Comparison of ENCODE assay signal across 1 cellular context in the genomic region with DNA sequence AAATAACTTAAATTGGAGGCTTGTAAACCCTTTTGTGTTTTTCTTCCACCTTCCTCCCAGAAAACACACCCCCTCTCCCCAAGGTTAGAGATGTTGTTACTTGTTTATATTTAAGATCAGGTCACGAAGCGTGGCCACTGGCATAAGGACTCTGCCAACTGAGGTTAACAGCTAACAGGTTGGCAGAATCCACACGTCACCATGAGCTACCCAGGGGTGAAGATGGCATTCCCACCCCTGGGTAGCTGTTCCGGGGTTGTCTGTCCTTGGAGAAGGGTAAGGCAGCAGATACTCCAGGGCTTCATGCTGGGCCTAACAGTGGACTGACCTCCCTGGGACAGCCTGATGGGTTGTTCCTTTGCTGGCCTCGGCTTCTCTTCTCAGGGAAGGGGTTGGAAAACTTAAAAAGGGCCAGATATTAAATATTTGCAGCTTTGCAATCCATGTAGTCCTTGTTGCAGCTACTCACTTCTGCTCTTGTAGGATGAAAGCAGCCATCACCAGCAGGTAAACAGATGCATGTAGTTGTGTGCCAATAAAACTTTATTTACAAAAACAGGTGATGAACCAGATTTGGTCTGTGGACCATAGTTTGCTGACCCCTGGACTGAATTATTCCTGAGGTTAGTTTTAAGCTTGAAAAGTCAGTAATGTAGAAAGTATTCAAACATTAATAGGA.
A peak's percentile ranks its signal among the peaks of the same experiment; 100 is the strongest.
TF ChIP-seq lines count a peak whose summit lies in the region.

No MANE protein-coding gene starts in this region.

TF ChIP-seq in HepG2, 621 proteins besides CTCF, POLR2A, EP300 and RAD21:
- TF ChIP-seq ZKSCAN8 (CRISPR knock-in tag; IDR thresholded peaks at IDR 0.05; ENCODE audit: borderline replicate concordance): no peak
- TF ChIP-seq, protein P1, sequence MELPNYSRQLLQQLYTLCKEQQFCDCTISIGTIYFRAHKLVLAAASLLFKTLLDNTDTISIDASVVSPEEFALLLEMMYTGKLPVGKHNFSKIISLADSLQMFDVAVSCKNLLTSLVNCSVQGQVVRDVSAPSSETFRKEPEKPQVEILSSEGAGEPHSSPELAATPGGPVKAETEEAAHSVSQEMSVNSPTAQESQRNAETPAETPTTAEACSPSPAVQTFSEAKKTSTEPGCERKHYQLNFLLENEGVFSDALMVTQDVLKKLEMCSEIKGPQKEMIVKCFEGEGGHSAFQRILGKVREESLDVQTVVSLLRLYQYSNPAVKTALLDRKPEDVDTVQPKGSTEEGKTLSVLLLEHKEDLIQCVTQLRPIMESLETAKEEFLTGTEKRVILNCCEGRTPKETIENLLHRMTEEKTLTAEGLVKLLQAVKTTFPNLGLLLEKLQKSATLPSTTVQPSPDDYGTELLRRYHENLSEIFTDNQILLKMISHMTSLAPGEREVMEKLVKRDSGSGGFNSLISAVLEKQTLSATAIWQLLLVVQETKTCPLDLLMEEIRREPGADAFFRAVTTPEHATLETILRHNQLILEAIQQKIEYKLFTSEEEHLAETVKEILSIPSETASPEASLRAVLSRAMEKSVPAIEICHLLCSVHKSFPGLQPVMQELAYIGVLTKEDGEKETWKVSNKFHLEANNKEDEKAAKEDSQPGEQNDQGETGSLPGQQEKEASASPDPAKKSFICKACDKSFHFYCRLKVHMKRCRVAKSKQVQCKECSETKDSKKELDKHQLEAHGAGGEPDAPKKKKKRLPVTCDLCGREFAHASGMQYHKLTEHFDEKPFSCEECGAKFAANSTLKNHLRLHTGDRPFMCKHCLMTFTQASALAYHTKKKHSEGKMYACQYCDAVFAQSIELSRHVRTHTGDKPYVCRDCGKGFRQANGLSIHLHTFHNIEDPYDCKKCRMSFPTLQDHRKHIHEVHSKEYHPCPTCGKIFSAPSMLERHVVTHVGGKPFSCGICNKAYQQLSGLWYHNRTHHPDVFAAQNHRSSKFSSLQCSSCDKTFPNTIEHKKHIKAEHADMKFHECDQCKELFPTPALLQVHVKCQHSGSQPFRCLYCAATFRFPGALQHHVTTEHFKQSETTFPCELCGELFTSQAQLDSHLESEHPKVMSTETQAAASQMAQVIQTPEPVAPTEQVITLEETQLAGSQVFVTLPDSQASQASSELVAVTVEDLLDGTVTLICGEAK (IDR thresholded peaks at IDR 0.05): peak; percentile 68
- TF ChIP-seq, protein P1 (CRISPR knock-in tag; IDR thresholded peaks at IDR 0.05): peak; percentile 98
